25 cellular contexts compared by ENCODE assay signal in genomic region chr1:94643776-94644175, GRCh38.
DNase-seq lines count a peak whose midpoint lies in the region; ATAC-seq and TF ChIP-seq lines count a peak whose summit lies in the region.
"Had no signal": no experiment of that assay in that cellular context is flagged by ENCODE, and none has a peak within 500 bp of the region (broad histone marks: within the 10 kb centered on the region; RNA-seq: fewer than 3 reads in every experiment).

No MANE protein-coding gene starts in this region.

- no peak overlapping the region for H3K9ac ChIP-seq in duodenal mucosa (ENCODE audit: low read depth in 1 of 2, low read length in 2 of 2)
- H3K9ac ChIP-seq: GM23248 had no signal

- no peaks in the 10 kb centered on the region for H3K27me3 ChIP-seq in duodenal mucosa (ENCODE audit: control insufficient read depth in 1 of 2, insufficient read depth in 2 of 2, low read length in 2 of 2)
- no peaks in the 10 kb centered on the region for H3K27me3 ChIP-seq in left lung
- H3K27me3 ChIP-seq: MG63, SJSA1 had no signal

- H3K4me3 Mint-ChIP-seq in stimulated activated effector memory CD8-positive, alpha-beta T cell treated with anti-CD3 and anti-CD28 coated beads, Interleukin-12 subunit alpha, Interleukin-12 subunit beta, amount 100 ng/mL, for 72 hours: no peak overlapping the region
- H3K4me3 Mint-ChIP-seq: CD8-positive, alpha-beta memory T cell had no signal

- H3K36me3 Mint-ChIP-seq in stimulated activated effector memory CD8-positive, alpha-beta T cell treated with anti-CD3 and anti-CD28 coated beads, Interleukin-12 subunit alpha, Interleukin-12 subunit beta, amount 100 ng/mL, for 72 hours: no peaks in the 10 kb centered on the region
- H3K36me3 Mint-ChIP-seq: CD8-positive, alpha-beta memory T cell had no signal

- no peaks in the 10 kb centered on the region for H3K36me3 ChIP-seq in duodenal mucosa (ENCODE audit: control insufficient read depth in 1 of 2, insufficient read depth in 2 of 2, low read length in 2 of 2)
- H3K36me3 ChIP-seq in left lung: no peaks in the 10 kb centered on the region
- H3K36me3 ChIP-seq: MG63, SJSA1 had no signal

- H3K4me3 ChIP-seq in duodenal mucosa (ENCODE audit: low read depth in 1 of 2, low read length in 2 of 2) (peak overlapping the region in 1 of 2 donors; percentile 2), left lung (no peak overlapping the region)
- H3K4me3 ChIP-seq: GM23248, MG63, SJSA1 had no signal

- H3K4me1 ChIP-seq in duodenal mucosa (ENCODE audit: control insufficient read depth in 1 of 2, insufficient read depth in 2 of 2, low read length in 2 of 2): peaks cover 42 to 50% of the 10 kb centered on the region in 2 donors
- no peaks in the 10 kb centered on the region for H3K4me1 ChIP-seq in left lung

- no peaks in the 10 kb centered on the region for H3K4me1 Mint-ChIP-seq in stimulated activated effector memory CD8-positive, alpha-beta T cell treated with anti-CD3 and anti-CD28 coated beads, Interleukin-12 subunit alpha, Interleukin-12 subunit beta, amount 100 ng/mL, for 72 hours
- H3K4me1 Mint-ChIP-seq: CD8-positive, alpha-beta memory T cell had no signal

- peak overlapping the region; percentile 7 for H3K27ac ChIP-seq in duodenal mucosa (ENCODE audit: low read depth, low read length)
- no peak overlapping the region for H3K27ac ChIP-seq in left lung
- H3K27ac ChIP-seq in RWPE1: no peak overlapping the region
- H3K27ac ChIP-seq: GM23248, SJSA1 had no signal

- no peak for TF ChIP-seq CTCF in left lung (IDR thresholded peaks at IDR 0.05)
- TF ChIP-seq CTCF in RWPE1 (conservative IDR thresholded peaks at IDR 0.05; ENCODE audit: low read depth): no peak

- H3K9me3 ChIP-seq in duodenal mucosa (ENCODE audit: control insufficient read depth in 1 of 2, low read length in 2 of 2) (no peaks in the 10 kb centered on the region), left lung (no peaks in the 10 kb centered on the region)
- H3K9me3 ChIP-seq: MG63, SJSA1 had no signal

- intact Hi-C loops in left lung (cut with DNase I): no loop called here

- DNase-seq in NCI-H2171 treated with DMSO at 0.1 percent for 48 hours (lab: John Stamatoyannopoulos, UW): peak; percentile 45
- no peak for DNase-seq in NCI-H2171 (lab: John Stamatoyannopoulos, UW)
- DNase-seq in left lung: no peak
- DNase-seq in stimulated activated effector memory CD8-positive, alpha-beta T cell treated with anti-CD3 and anti-CD28 coated beads, Interleukin-12 subunit alpha, Interleukin-12 subunit beta, amount 100 ng/mL, for 72 hours (ENCODE audit: low spot score in 2 of 2): peak in 1 of 2 donors; percentile 28
- DNase-seq in RWPE1 (ENCODE audit: low spot score): no peak
- DNase-seq: AML-193; C1 segment of cervical spinal cord; CD8-positive, alpha-beta memory T cell; EL; GM23248; Kasumi-1; MG63; NCI-H1048; NCI-H1436; NCI-H187 treated with DMSO at 0.1 percent for 48 hours; NCI-H2107; NCI-H345; NCI-H774; NK-92 treated with Interleukin-12 subunit alpha and Interleukin-12 subunit beta, amount 100 ng/mL, for 24 hours had no signal

- H3K27ac Mint-ChIP-seq in stimulated activated effector memory CD8-positive, alpha-beta T cell treated with anti-CD3 and anti-CD28 coated beads, Interleukin-12 subunit alpha, Interleukin-12 subunit beta, amount 100 ng/mL, for 72 hours: no peak overlapping the region
- H3K27ac Mint-ChIP-seq: CD8-positive, alpha-beta memory T cell had no signal

- ATAC-seq in left lung (peak; percentile 33), HG03442 (IDR thresholded peaks at IDR 0.05; ENCODE audit: unreplicated experiment) (no peak), GM21529 (IDR thresholded peaks at IDR 0.05; ENCODE audit: unreplicated experiment) (no peak)
- peak; percentile 17 for ATAC-seq in stimulated activated effector memory CD8-positive, alpha-beta T cell treated with anti-CD3 and anti-CD28 coated beads, Interleukin-12 subunit alpha, Interleukin-12 subunit beta, amount 100 ng/mL, for 72 hours
- ATAC-seq: Panc1, Right ventricle myocardium inferior had no signal

- CTCF ChIA-PET in RWPE1 (lab: Yijun Ruan, JAX): no interaction called here

- POLR2A ChIA-PET in RWPE1 (lab: Yijun Ruan, JAX; ENCODE audit: low non-redundant PET): no interaction called here

- H3K9me3 Mint-ChIP-seq in stimulated activated effector memory CD8-positive, alpha-beta T cell treated with anti-CD3 and anti-CD28 coated beads, Interleukin-12 subunit alpha, Interleukin-12 subunit beta, amount 100 ng/mL, for 72 hours: no peaks in the 10 kb centered on the region
- H3K9me3 Mint-ChIP-seq: CD8-positive, alpha-beta memory T cell had no signal

Comparison
In these comparisons a context has a peak if more than half of its experiments do, and no peak if none do; other contexts are left out.
1. ATAC-seq: peak in left lung (single experiment) and stimulated activated effector memory CD8-positive, alpha-beta T cell treated with anti-CD3 and anti-CD28 coated beads, Interleukin-12 subunit alpha, Interleukin-12 subunit beta, amount 100 ng/mL, for 72 hours (single experiment); none in HG03442 (single experiment) and GM21529 (single experiment).